ENCODE assay signal across 2 cellular contexts in genomic region chr7:134031835-134032617, GRCh38.
TF ChIP-seq lines count a peak whose summit lies in the region.

No MANE protein-coding gene starts in this region.

TF ChIP-seq in IMR-90, 13 proteins besides CTCF, POLR2A, EP300 and RAD21 (continued from another document):
- TF ChIP-seq MXI1 (IDR thresholded peaks at IDR 0.05; ENCODE audit: borderline replicate concordance, low read depth, low read length) (no peak), MAZ (IDR thresholded peaks at IDR 0.05; ENCODE audit: borderline replicate concordance, low read depth, low read length) (no peak), ELK1 (IDR thresholded peaks at IDR 0.05; ENCODE audit: borderline replicate concordance, low read depth, low read length) (no peak)

TF ChIP-seq in HepG2, 621 proteins besides CTCF, POLR2A, EP300 and RAD21 (continued from another document):
- TF ChIP-seq PBX3 (CRISPR knock-in tag; IDR thresholded peaks at IDR 0.05; ENCODE audit: borderline replicate concordance) (no peak), ZNF883 (CRISPR knock-in tag; IDR thresholded peaks at IDR 0.05; ENCODE audit: not compliant biosample characterization) (no peak), GATAD1 (CRISPR knock-in tag; IDR thresholded peaks at IDR 0.05) (no peak), CREBL2 (CRISPR knock-in tag; IDR thresholded peaks at IDR 0.05; ENCODE audit: borderline replicate concordance) (no peak)
